In the genomic region with DNA sequence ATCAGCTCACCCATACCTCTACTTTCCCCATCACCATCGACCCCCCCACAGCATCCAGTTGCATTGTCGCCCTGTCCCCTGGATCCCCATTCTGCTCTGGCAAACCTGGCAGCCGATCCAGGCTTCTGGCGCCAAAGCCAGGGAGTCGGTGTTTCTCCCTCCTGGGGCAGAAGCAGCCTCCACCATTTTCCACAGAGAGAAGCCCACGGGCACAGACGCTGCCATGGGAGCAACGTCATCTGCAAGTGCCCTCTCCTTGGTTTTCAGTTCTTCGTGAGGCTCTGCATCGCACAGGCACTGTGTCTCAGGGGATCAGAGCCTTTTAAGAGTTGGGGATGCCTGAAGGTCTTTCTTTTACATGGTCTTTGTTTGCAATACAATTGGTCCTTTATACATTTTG, we compare ENCODE assay signal across 12 cellular contexts. TPM values are rescaled to one million over a fixed set of nuclear protein-coding genes. Genes with fewer than 3 reads are reported as not detected.
DNase-seq lines count a peak whose midpoint lies in the region; TF ChIP-seq lines count a peak whose summit lies in the region.
"Had no signal": no experiment of that assay in that cellular context is flagged by ENCODE, and none has a peak within 500 bp of the region (broad histone marks: within the 10 kb centered on the region; RNA-seq: fewer than 3 reads in every experiment).

No MANE protein-coding gene starts in this region.

- H3K27me3 ChIP-seq in breast epithelium = peaks cover 0 to 20% of the 10 kb centered on the region in 2 donors
- H3K27me3 ChIP-seq in uterus = no peaks in the 10 kb centered on the region

- DNase-seq in breast epithelium (ENCODE audit: low spot score in 2 of 2) = no peak
- no peak for DNase-seq in MCF 10A (ENCODE audit: unreplicated experiment)
- peak; percentile 71 for DNase-seq in left kidney (ENCODE audit: low read depth, low spot score)
- DNase-seq in uterus = no peak
- no peak for DNase-seq in putamen (ENCODE audit: low spot score)
- no peak for DNase-seq in activated T-cell treated with anti-CD3 and anti-CD28 coated beads, Interleukin-2, amount 50 U/mL, for 24 hours
- no peak for DNase-seq in GM19238 (ENCODE audit: insufficient read length, low spot score)
- DNase-seq: ACHN; activated naive CD8-positive, alpha-beta T cell treated with anti-CD3 and anti-CD28 coated beads, Interleukin-2, amount 50 U/mL, for 24 hours; EL had no signal

- CTCF ChIA-PET in MCF 10A (lab: Yijun Ruan, JAX) = interaction anchor here (0.7 to 13.5 kb wide), 8 partner anchors 7 to 442 kb away, joined by 3 to 198 read pairs (median 5); partner anchors contain the start of genes RTN4RL2 and UBE2L6

- H3K9me3 ChIP-seq in breast epithelium = no peaks in the 10 kb centered on the region
- H3K9me3 ChIP-seq in uterus = no peaks in the 10 kb centered on the region

- H3K4me1 Mint-ChIP-seq in MCF 10A (ENCODE audit: insufficient read depth, unreplicated experiment) = peaks cover 31% of the 10 kb centered on the region
- peaks cover 41% of the 10 kb centered on the region for H3K4me1 Mint-ChIP-seq in activated T-cell treated with anti-CD3 and anti-CD28 coated beads, Interleukin-2, amount 50 U/mL, for 24 hours (ENCODE audit: low read depth)

- no peaks in the 10 kb centered on the region for H3K36me3 ChIP-seq in breast epithelium
- H3K36me3 ChIP-seq in uterus = no peaks in the 10 kb centered on the region

- BruUV-seq in MCF 10A (replicated peaks; lab: Mats Ljungman, UMichigan) = no TSS peak

- H3K9me3 Mint-ChIP-seq in MCF 10A (ENCODE audit: unreplicated experiment) = no peaks in the 10 kb centered on the region
- H3K9me3 Mint-ChIP-seq in activated T-cell treated with anti-CD3 and anti-CD28 coated beads, Interleukin-2, amount 50 U/mL, for 24 hours = no peaks in the 10 kb centered on the region
- H3K9me3 Mint-ChIP-seq: activated naive CD8-positive, alpha-beta T cell treated with anti-CD3 and anti-CD28 coated beads, Interleukin-2, amount 50 U/mL, for 24 hours had no signal

- H3K4me3 ChIP-seq in breast epithelium = peak overlapping the region in 2 of 3 donors; percentile 45 to 55
- no peak overlapping the region for H3K4me3 ChIP-seq in uterus

- H3K27me3 Mint-ChIP-seq in MCF 10A (ENCODE audit: insufficient read depth, unreplicated experiment) = peaks cover 35% of the 10 kb centered on the region
- H3K27me3 Mint-ChIP-seq in activated T-cell treated with anti-CD3 and anti-CD28 coated beads, Interleukin-2, amount 50 U/mL, for 24 hours = peaks cover 46% of the 10 kb centered on the region

- H3K27ac ChIP-seq in breast epithelium (peak overlapping the region; percentile 50 to 80), angular gyrus (ENCODE audit: low read depth, low read length) (peak overlapping the region; percentile 88), uterus (peak overlapping the region; percentile 56 to 73)
- H3K27ac ChIP-seq: RWPE1 had no signal

- POLR2A ChIA-PET in MCF 10A (lab: Yijun Ruan, JAX) = interaction anchor here (0.8 to 2.0 kb wide), 2 partner anchors 10 to 73 kb away, joined by 3 to 7 read pairs; partner anchors contain the start of gene CLP1

- no peak for TF ChIP-seq CTCF in breast epithelium (IDR thresholded peaks at IDR 0.05)
- no peak for TF ChIP-seq CTCF in MCF 10A (IDR thresholded peaks at IDR 0.05; ENCODE audit: unreplicated experiment)
- no peak for TF ChIP-seq CTCF in uterus (IDR thresholded peaks at IDR 0.05)

- H3K4me1 ChIP-seq in breast epithelium (peaks cover 14 to 15% of the 10 kb centered on the region in 2 donors), uterus (peaks cover 0 to 35% of the 10 kb centered on the region in 2 donors)

- H3K27ac Mint-ChIP-seq in MCF 10A (ENCODE audit: low read depth, unreplicated experiment) = no peak overlapping the region
- H3K27ac Mint-ChIP-seq in activated T-cell treated with anti-CD3 and anti-CD28 coated beads, Interleukin-2, amount 50 U/mL, for 24 hours = no peak overlapping the region
- H3K27ac Mint-ChIP-seq: activated naive CD8-positive, alpha-beta T cell treated with anti-CD3 and anti-CD28 coated beads, Interleukin-2, amount 50 U/mL, for 24 hours had no signal

- intact Hi-C loops in breast epithelium (cut with DNase I; ENCODE audit: low total_unique reads) (no loop called here), MCF 10A (cut with micrococcal nuclease) (loop anchor here (5.0 kb wide), 1 partner anchor 875 kb away; no protein-coding TSS in a partner anchor), uterus (cut with DNase I; ENCODE audit: low total_unique reads) (loop anchor here (10.0 kb wide), 1 partner anchor 53 kb away; the partner anchor contains the start of gene SERPING1)

- no peak overlapping the region for H3K4me3 Mint-ChIP-seq in MCF 10A (ENCODE audit: unreplicated experiment)
- no peak overlapping the region for H3K4me3 Mint-ChIP-seq in activated T-cell treated with anti-CD3 and anti-CD28 coated beads, Interleukin-2, amount 50 U/mL, for 24 hours

- TF ChIP-seq POLR2A in breast epithelium (IDR thresholded peaks at IDR 0.05) = no peak
- no peak for TF ChIP-seq POLR2A in uterus (IDR thresholded peaks at IDR 0.05)

- peaks cover 6% of the 10 kb centered on the region for H3K36me3 Mint-ChIP-seq in MCF 10A (ENCODE audit: insufficient read depth, unreplicated experiment)
- H3K36me3 Mint-ChIP-seq in activated T-cell treated with anti-CD3 and anti-CD28 coated beads, Interleukin-2, amount 50 U/mL, for 24 hours (ENCODE audit: low read depth) = no peaks in the 10 kb centered on the region

RNA-seq across cellular contexts. Expression of gene YPEL4, which starts 2.3 kb away (rescaled TPM):
- total RNA-seq in breast epithelium = 1 to 10 TPM; 1.1 to 2.3 (median 2.0) TPM
- total RNA-seq in MCF 10A (2022) = 0.16 TPM in 1 of 2 replicates, not detected in the other
- 1 to 10 TPM in 3 of 4 donors, under 1 TPM in 1; 0.26 to 7.6 (median 2.7) TPM for total RNA-seq in uterus

RNA-seq across cellular contexts. Expression of gene CLP1, which starts 10.2 kb away (rescaled TPM):
- total RNA-seq in breast epithelium (10 to 100 TPM; 15.4 to 17.7 (median 17.7) TPM), MCF 10A (2022) (8.6 and 9.2 TPM in 2 replicates), uterus (10 to 100 TPM in 2 of 4 donors, 1 to 10 TPM in 2; 3.1 to 24.4 (median 12.2) TPM)

RNA-seq across cellular contexts. Expression of gene ZDHHC5, which starts 20.5 kb away (rescaled TPM):
- total RNA-seq in breast epithelium (10 to 100 TPM; 39.3 to 50.2 (median 39.8) TPM), MCF 10A (2022) (73.8 and 74.6 TPM in 2 replicates), uterus (10 to 100 TPM; 27.2 to 50.6 (median 34.6) TPM)

RNA-seq across cellular contexts. Expression of gene SERPING1, which starts 49.9 kb away (rescaled TPM):
- 100 to 1,000 TPM; 421 to 823 (median 479) TPM for total RNA-seq in breast epithelium
- 1.1 TPM in 1 of 2 replicates, not detected in the other for total RNA-seq in MCF 10A (2022)
- total RNA-seq in uterus = 100 to 1,000 TPM in 3 of 4 donors, 10 to 100 TPM in 1; 39.3 to 742 (median 362) TPM

Comparison
In these comparisons a context has a peak if more than half of its experiments do, and no peak if none do; other contexts are left out.
1. H3K4me3 ChIP-seq: peak in breast epithelium (2 of 3); none in uterus (0 of 2).
2. Peak in every context shown above with its lines, with median percentiles within 50 percentile points of each other: H3K27ac ChIP-seq.